ENCODE assay signal across 23 cellular contexts in genomic region chr6:69116658-69117057, GRCh38.
DNase-seq lines count a peak whose midpoint lies in the region; ATAC-seq lines count a peak whose summit lies in the region.
"Had no signal": no experiment of that assay in that cellular context is flagged by ENCODE, and none has a peak within 500 bp of the region (broad histone marks: within the 10 kb centered on the region; RNA-seq: fewer than 3 reads in every experiment).

No MANE protein-coding gene starts in this region.

- no peak overlapping the region for H2AFZ ChIP-seq in trophoblast cell (ENCODE audit: insufficient read depth, low read length, poor library complexity)
- H2AFZ ChIP-seq: GM23248 had no signal

- peak overlapping the region; percentile 53 for H3K9ac ChIP-seq in trophoblast cell (ENCODE audit: low read length)
- H3K9ac ChIP-seq: BLaER1, GM23248 had no signal

- H2BK5ac ChIP-seq in trophoblast cell (ENCODE audit: low read depth, low read length, poor library complexity) = no peak overlapping the region

- no peak overlapping the region for H3K18ac ChIP-seq in trophoblast cell (ENCODE audit: low read length)

- H3K27me3 ChIP-seq in SJCRH30 (no peaks in the 10 kb centered on the region), trophoblast cell (ENCODE audit: insufficient read depth, low read length) (no peaks in the 10 kb centered on the region)
- H3K27me3 ChIP-seq: BLaER1 had no signal

- intact Hi-C loops in left ventricle myocardium superior (cut with micrococcal nuclease) (no loop called here), left cardiac atrium (cut with DNase I) (no loop called here)

- no peak overlapping the region for H2BK12ac ChIP-seq in trophoblast cell (ENCODE audit: low read length)

- no peaks in the 10 kb centered on the region for H3K79me2 ChIP-seq in trophoblast cell (ENCODE audit: control insufficient read depth, insufficient read depth, low read length, poor library complexity)

- H3K4me2 ChIP-seq in trophoblast cell (ENCODE audit: low read length) = no peak overlapping the region
- H3K4me2 ChIP-seq: A549, BLaER1 had no signal

- no peak overlapping the region for H2BK120ac ChIP-seq in trophoblast cell (ENCODE audit: insufficient read depth, low read length, poor library complexity)

- H3K36me3 ChIP-seq in SJCRH30 = no peaks in the 10 kb centered on the region
- no peaks in the 10 kb centered on the region for H3K36me3 ChIP-seq in trophoblast cell (ENCODE audit: control insufficient read depth in 1 of 2, insufficient read depth in 2 of 2, low read length in 2 of 2)
- H3K36me3 ChIP-seq: BLaER1 had no signal

- no peak for DNase-seq in left ventricle myocardium superior
- no peak for DNase-seq in left cardiac atrium
- peak; percentile 14 to 44 for DNase-seq in SJCRH30
- DNase-seq in trophoblast cell = no peak
- DNase-seq in D341Med (ENCODE audit: low spot score) = no peak
- DNase-seq in NCI-H2196 treated with DMSO at 0.1 percent for 48 hours (lab: John Stamatoyannopoulos, UW; ENCODE audit: unreplicated experiment) = no peak
- DNase-seq: 8988T; ACHN; AML-193; Caco-2; CD4-positive, CD25-positive, alpha-beta regulatory T cell; CD8-positive, alpha-beta T cell; DMS 273 treated with DMSO at 0.1 percent for 48 hours; DMS79; EL; GF-D8; GM23248; H7; HCEC 1CT had no signal

- H3K23ac ChIP-seq in trophoblast cell (ENCODE audit: low read length) = no peak overlapping the region

- H3K14ac ChIP-seq in trophoblast cell (ENCODE audit: low read length) = no peak overlapping the region

- H4K91ac ChIP-seq in trophoblast cell (ENCODE audit: low read depth, low read length) = no peak overlapping the region

- H3K27ac ChIP-seq in SJCRH30 = no peak overlapping the region
- no peak overlapping the region for H3K27ac ChIP-seq in trophoblast cell (ENCODE audit: low read depth, low read length)
- H3K27ac ChIP-seq: A549, BLaER1, C4-2B, GM23248 had no signal

- H2AK5ac ChIP-seq in trophoblast cell (ENCODE audit: low read length) = no peak overlapping the region

- ATAC-seq in left ventricle myocardium superior (peak; percentile 32), left cardiac atrium (no peak), GM21360 (IDR thresholded peaks at IDR 0.05; ENCODE audit: unreplicated experiment) (no peak)
- ATAC-seq: A549; CD8-positive, alpha-beta T cell had no signal

- H3K4me3 ChIP-seq in SJCRH30 (no peak overlapping the region), trophoblast cell (ENCODE audit: low read depth, low read length) (no peak overlapping the region)
- H3K4me3 ChIP-seq: A549, BLaER1, GM23248 had no signal

- H3K79me1 ChIP-seq in trophoblast cell (ENCODE audit: low read length) = no peaks in the 10 kb centered on the region

- H3K4ac ChIP-seq in trophoblast cell (ENCODE audit: low read depth, low read length) = no peak overlapping the region

- WGBS in trophoblast cell (ENCODE audit: extremely low coverage, insufficient coverage, insufficient read length) = no CpG with 5 or more reads among the region's 2 CpGs

- no peak overlapping the region for H4K12ac ChIP-seq in trophoblast cell (ENCODE audit: low read depth, low read length)

- H3K9me3 ChIP-seq in SJCRH30 (replicated peaks) = no peaks in the 10 kb centered on the region
- H3K9me3 ChIP-seq in trophoblast cell (ENCODE audit: insufficient read depth, low read depth, low read length) = peaks cover 2% of the 10 kb centered on the region
- H3K9me3 ChIP-seq: A549, Caco-2 had no signal

- H3K4me1 ChIP-seq in SJCRH30 = no peaks in the 10 kb centered on the region
- H3K4me1 ChIP-seq in trophoblast cell (ENCODE audit: control insufficient read depth in 1 of 2, insufficient read depth in 2 of 2, low read length in 2 of 2) = no peaks in the 10 kb centered on the region
- H3K4me1 ChIP-seq: A549, BLaER1 had no signal

- H4K8ac ChIP-seq in trophoblast cell (ENCODE audit: low read depth, low read length) = no peak overlapping the region

Comparison
In these comparisons a context has a peak if more than half of its experiments do, and no peak if none do; other contexts are left out.
1. DNase-seq: peak in SJCRH30 (2 of 2); none in left ventricle myocardium superior (single experiment), left cardiac atrium (single experiment), trophoblast cell (0 of 2), D341Med (single experiment) and NCI-H2196 treated with DMSO at 0.1 percent for 48 hours (single experiment).